Comparison of ENCODE assay signal across 1 cellular context in genomic region chr3:172471903-172472302, GRCh38.
A peak's percentile ranks its signal among the peaks of the same experiment; 100 is the strongest.
TF ChIP-seq lines count a peak whose summit lies in the region.

No MANE protein-coding gene starts in this region.

TF ChIP-seq in K562, 482 proteins besides CTCF, POLR2A, EP300 and RAD21 (continued from another document):
- TF ChIP-seq JUND (IDR thresholded peaks at IDR 0.05; ENCODE audit: borderline replicate concordance, low read depth, low read length) (no peak), JUND (tag; IDR thresholded peaks at IDR 0.05; ENCODE audit: borderline replicate concordance, low read depth, low read length) (no peak), WHSC1 (IDR thresholded peaks at IDR 0.05; ENCODE audit: low read length) (no peak), MTA2 (IDR thresholded peaks at IDR 0.05; ENCODE audit: low read depth) (no peak), ZFP1 (CRISPR knock-in tag; IDR thresholded peaks at IDR 0.05) (no peak), ZNF507 (tag; conservative IDR thresholded peaks at IDR 0.05) (peak; percentile 97), ZNF395 (CRISPR knock-in tag; IDR thresholded peaks at IDR 0.05) (no peak), USF1 (CRISPR knock-in tag; IDR thresholded peaks at IDR 0.05) (no peak), NR1H2 (CRISPR knock-in tag; IDR thresholded peaks at IDR 0.05) (no peak), ZNF354B (CRISPR knock-in tag; IDR thresholded peaks at IDR 0.05) (peak; percentile 75; the same call in 1 of the 2 replicates), SP1 (CRISPR knock-in tag; IDR thresholded peaks at IDR 0.05) (no peak), SIRT6 (IDR thresholded peaks at IDR 0.05; ENCODE audit: low read depth, low read length) (no peak)
